In the genomic region with DNA sequence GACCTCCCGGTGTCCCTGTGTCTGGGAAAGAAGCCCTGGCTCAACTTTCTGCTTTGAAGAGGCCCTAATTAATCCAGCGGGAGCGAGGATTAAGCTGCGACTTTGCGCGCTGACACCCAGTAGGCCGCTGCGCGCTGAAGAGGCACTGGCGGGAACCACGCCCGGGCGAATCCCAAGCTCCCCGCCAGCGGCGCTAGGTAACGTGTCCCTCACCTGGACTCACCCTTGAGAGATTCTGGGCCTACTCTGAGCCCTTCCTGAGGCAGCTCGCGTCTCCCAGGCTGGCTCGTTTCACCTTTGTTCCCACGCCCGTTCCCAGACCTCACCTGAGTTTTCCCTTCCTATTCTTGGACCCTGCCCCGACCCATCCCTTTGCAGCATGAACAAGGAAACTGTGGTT, we compare ENCODE assay signal across 12 cellular contexts. TPM values are rescaled to one million over a fixed set of nuclear protein-coding genes. Genes with fewer than 3 reads are reported as not detected.
DNase-seq lines count a peak whose midpoint lies in the region; ATAC-seq, FAIRE-seq and TF ChIP-seq lines count a peak whose summit lies in the region.
"Had no signal": no experiment of that assay in that cellular context is flagged by ENCODE, and none has a peak within 500 bp of the region (broad histone marks: within the 10 kb centered on the region; RNA-seq: fewer than 3 reads in every experiment).

No MANE protein-coding gene starts in this region.

- no peak for TF ChIP-seq POLR2A in GM12891 (IDR thresholded peaks at IDR 0.05; ENCODE audit: low read depth, low read length)

- CTCF ChIA-PET in naive thymus-derived CD4-positive, alpha-beta T cell (lab: Charles Lee) = no interaction called here

- H3K4me1 Mint-ChIP-seq in endothelial cell (ENCODE audit: unreplicated experiment) = peaks cover 3% of the 10 kb centered on the region
- peaks cover 0 to 28% (median 4%) of the 10 kb centered on the region in 7 donors for H3K4me1 Mint-ChIP-seq in naive thymus-derived CD4-positive, alpha-beta T cell

- H3K9me3 Mint-ChIP-seq in endothelial cell (ENCODE audit: unreplicated experiment) = no peaks in the 10 kb centered on the region
- no peaks in the 10 kb centered on the region for H3K9me3 Mint-ChIP-seq in naive thymus-derived CD4-positive, alpha-beta T cell

- peaks cover 15% of the 10 kb centered on the region for H3K4me1 ChIP-seq in SJCRH30
- no peaks in the 10 kb centered on the region for H3K4me1 ChIP-seq in naive thymus-derived CD4-positive, alpha-beta T cell (ENCODE audit: control insufficient read depth in 2 of 2, insufficient read depth in 2 of 2, low read length in 2 of 2)

- peak; percentile 78 for DNase-seq in COLO668 (lab: John Stamatoyannopoulos, UW; ENCODE audit: unreplicated experiment)
- DNase-seq in SJCRH30 = no peak
- DNase-seq in endothelial cell (ENCODE audit: low spot score) = no peak
- peak in 1 of 9 donors; percentile 12 for DNase-seq in naive thymus-derived CD4-positive, alpha-beta T cell
- DNase-seq in mesenteric fat pad (ENCODE audit: low spot score) = no peak
- DNase-seq in GM12891 (ENCODE audit: insufficient read length, low spot score) = no peak
- DNase-seq: DMS79, IMR-90 had no signal

- no peak for FAIRE-seq in GM12891 (lab: Jason Lieb, UNC)

- H3K9me3 ChIP-seq in SJCRH30 (replicated peaks) = no peaks in the 10 kb centered on the region
- H3K9me3 ChIP-seq in naive thymus-derived CD4-positive, alpha-beta T cell (ENCODE audit: control insufficient read depth in 2 of 3, low read length in 3 of 3) = no peaks in the 10 kb centered on the region
- H3K9me3 ChIP-seq: gastroesophageal sphincter had no signal

- peak overlapping the region; percentile 82 for H3K4me3 Mint-ChIP-seq in endothelial cell (ENCODE audit: unreplicated experiment)
- H3K4me3 Mint-ChIP-seq in naive thymus-derived CD4-positive, alpha-beta T cell = peak overlapping the region; percentile 50 to 88 (median 76)

- no peaks in the 10 kb centered on the region for H3K27me3 ChIP-seq in SJCRH30
- H3K27me3 ChIP-seq in naive thymus-derived CD4-positive, alpha-beta T cell (ENCODE audit: control insufficient read depth in 2 of 2, insufficient read depth in 2 of 2, low read length in 2 of 2) = no peaks in the 10 kb centered on the region

- POLR2A ChIA-PET in naive thymus-derived CD4-positive, alpha-beta T cell (lab: Charles Lee) = no interaction called here

- no peak for ATAC-seq in naive thymus-derived CD4-positive, alpha-beta T cell
- ATAC-seq in GM18870 (IDR thresholded peaks at IDR 0.05; ENCODE audit: unreplicated experiment) (no peak), GM21367 (IDR thresholded peaks at IDR 0.05; ENCODE audit: unreplicated experiment) (no peak)

- no peak overlapping the region for H3K4me3 ChIP-seq in SJCRH30
- H3K4me3 ChIP-seq in naive thymus-derived CD4-positive, alpha-beta T cell (ENCODE audit: low read length) = peak overlapping the region; percentile 43

- H3K36me3 Mint-ChIP-seq in endothelial cell (ENCODE audit: low read depth, unreplicated experiment) = peaks cover 3% of the 10 kb centered on the region
- no peaks in the 10 kb centered on the region for H3K36me3 Mint-ChIP-seq in naive thymus-derived CD4-positive, alpha-beta T cell

- H3K27me3 Mint-ChIP-seq in endothelial cell (ENCODE audit: unreplicated experiment) = peaks cover 2% of the 10 kb centered on the region
- peaks cover 0 to 17% (median 4%) of the 10 kb centered on the region in 5 donors for H3K27me3 Mint-ChIP-seq in naive thymus-derived CD4-positive, alpha-beta T cell

- H3K27ac Mint-ChIP-seq in endothelial cell (ENCODE audit: unreplicated experiment) = no peak overlapping the region
- peak overlapping the region in 5 of 9 donors; percentile 24 to 81 (median 50) for H3K27ac Mint-ChIP-seq in naive thymus-derived CD4-positive, alpha-beta T cell

- no peak for TF ChIP-seq CTCF in endothelial cell (IDR thresholded peaks at IDR 0.05; ENCODE audit: unreplicated experiment)

- no peaks in the 10 kb centered on the region for H3K36me3 ChIP-seq in SJCRH30
- no peaks in the 10 kb centered on the region for H3K36me3 ChIP-seq in naive thymus-derived CD4-positive, alpha-beta T cell (ENCODE audit: control insufficient read depth in 2 of 3, insufficient read depth in 3 of 3, low read length in 3 of 3)
- H3K36me3 ChIP-seq: gastroesophageal sphincter had no signal

- intact Hi-C loops in naive thymus-derived CD4-positive, alpha-beta T cell (cut with micrococcal nuclease) = loop anchor here in 1 of 2 donors (1.0 kb wide), 1 partner anchor 284 kb away; a partner anchor contains a TSS

- peak overlapping the region; percentile 35 for H3K27ac ChIP-seq in SJCRH30
- peak overlapping the region; percentile 59 for H3K27ac ChIP-seq in naive thymus-derived CD4-positive, alpha-beta T cell (ENCODE audit: low read depth, low read length)

TF ChIP-seq in GM12891, 5 proteins besides CTCF, POLR2A, EP300 and RAD21:
- TF ChIP-seq POU2F2 (IDR thresholded peaks at IDR 0.05; ENCODE audit: low read depth, low read length) (no peak), POLR2AphosphoS5 (IDR thresholded peaks at IDR 0.05; ENCODE audit: low read depth, low read length) (no peak), PAX5 (IDR thresholded peaks at IDR 0.05; ENCODE audit: insufficient read depth, low read length, severe bottlenecking) (no peak), TAF1 (IDR thresholded peaks at IDR 0.05; ENCODE audit: low read depth, low read length) (no peak), SPI1 (IDR thresholded peaks at IDR 0.05; ENCODE audit: low read depth, low read length) (no peak)
TF ChIP-seq in GM12891: peak in this region for 0.

RNA-seq across cellular contexts. Expression of a gene that starts 0.6 kb away (rescaled TPM):
- 0.03 TPM in 1 of 2 replicates, not detected in the other for total RNA-seq in SJCRH30 (2014; rRNA removed; shearing (Covaris generic))
- not detected for total RNA-seq in endothelial cell (ENCODE audit: unreplicated experiment)
- total RNA-seq in naive thymus-derived CD4-positive, alpha-beta T cell = 1 to 10 TPM in 3 of 5 experiments, under 1 TPM in 2; 0.41 to 5.3 (median 1.1) TPM
- 1 to 10 TPM; 3.5 to 5.1 TPM for polyA plus RNA-seq in naive thymus-derived CD4-positive, alpha-beta T cell
- 0.10 TPM for total RNA-seq in mesenteric fat pad
- polyA plus RNA-seq in GM12891 (2012; ENCODE audit: low read depth, missing spikeins) = not detected
- total RNA-seq: IMR-90, osteocyte had no signal
- polyA plus RNA-seq: IMR-90 had no signal
